ENCODE assay signal across 1 cellular context in the genomic region with DNA sequence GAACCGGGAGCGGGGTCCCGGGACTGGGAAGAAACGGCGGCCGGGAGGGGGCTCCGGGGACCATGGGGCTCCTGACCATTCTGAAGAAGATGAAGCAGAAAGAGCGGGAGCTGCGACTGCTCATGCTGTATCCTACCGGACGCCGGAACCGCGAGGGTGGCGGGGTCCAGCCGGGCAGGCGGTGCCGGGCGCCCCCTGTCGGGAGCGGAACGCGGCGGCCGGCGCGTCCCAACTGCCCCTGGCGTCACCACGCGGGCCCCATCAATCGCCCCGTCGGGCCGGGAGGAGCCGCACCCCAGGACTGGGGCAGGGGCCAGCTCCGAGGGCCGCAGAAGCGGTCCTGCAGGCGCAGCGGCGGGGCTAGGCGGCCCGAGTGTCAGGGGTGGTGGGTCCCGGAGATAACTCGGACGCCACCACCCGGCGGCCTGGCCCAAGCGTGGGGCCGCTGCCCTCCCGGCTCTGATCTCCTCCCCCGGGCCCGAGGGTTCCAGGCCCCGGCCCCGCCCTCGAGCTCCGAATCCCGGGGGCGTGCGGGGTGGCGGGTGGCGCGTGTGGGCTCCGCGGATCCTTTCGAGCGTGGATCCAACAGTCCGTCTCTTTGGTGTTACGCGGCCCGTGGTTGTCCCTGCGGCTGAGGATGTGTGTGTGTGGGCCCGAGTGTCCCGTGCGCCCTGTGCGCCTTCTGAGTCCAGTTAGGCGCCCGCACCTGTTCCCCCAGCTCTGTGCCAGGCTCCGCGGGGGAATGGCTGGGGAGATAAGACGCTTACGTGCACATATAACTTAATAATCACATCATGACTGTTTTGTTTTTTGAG.
A peak's percentile ranks its signal among the peaks of the same experiment; 100 is the strongest.
TF ChIP-seq lines count a peak whose summit lies in the region.

TSS of gene ARL2 (plus strand) at position 15 of the 815 bp plus-strand sequence. CDS start at position 63, 48 bp downstream.

TF ChIP-seq in K562, 482 proteins besides CTCF, POLR2A, EP300 and RAD21 (continued from another document and continues in another):
- TF ChIP-seq, protein P1, sequence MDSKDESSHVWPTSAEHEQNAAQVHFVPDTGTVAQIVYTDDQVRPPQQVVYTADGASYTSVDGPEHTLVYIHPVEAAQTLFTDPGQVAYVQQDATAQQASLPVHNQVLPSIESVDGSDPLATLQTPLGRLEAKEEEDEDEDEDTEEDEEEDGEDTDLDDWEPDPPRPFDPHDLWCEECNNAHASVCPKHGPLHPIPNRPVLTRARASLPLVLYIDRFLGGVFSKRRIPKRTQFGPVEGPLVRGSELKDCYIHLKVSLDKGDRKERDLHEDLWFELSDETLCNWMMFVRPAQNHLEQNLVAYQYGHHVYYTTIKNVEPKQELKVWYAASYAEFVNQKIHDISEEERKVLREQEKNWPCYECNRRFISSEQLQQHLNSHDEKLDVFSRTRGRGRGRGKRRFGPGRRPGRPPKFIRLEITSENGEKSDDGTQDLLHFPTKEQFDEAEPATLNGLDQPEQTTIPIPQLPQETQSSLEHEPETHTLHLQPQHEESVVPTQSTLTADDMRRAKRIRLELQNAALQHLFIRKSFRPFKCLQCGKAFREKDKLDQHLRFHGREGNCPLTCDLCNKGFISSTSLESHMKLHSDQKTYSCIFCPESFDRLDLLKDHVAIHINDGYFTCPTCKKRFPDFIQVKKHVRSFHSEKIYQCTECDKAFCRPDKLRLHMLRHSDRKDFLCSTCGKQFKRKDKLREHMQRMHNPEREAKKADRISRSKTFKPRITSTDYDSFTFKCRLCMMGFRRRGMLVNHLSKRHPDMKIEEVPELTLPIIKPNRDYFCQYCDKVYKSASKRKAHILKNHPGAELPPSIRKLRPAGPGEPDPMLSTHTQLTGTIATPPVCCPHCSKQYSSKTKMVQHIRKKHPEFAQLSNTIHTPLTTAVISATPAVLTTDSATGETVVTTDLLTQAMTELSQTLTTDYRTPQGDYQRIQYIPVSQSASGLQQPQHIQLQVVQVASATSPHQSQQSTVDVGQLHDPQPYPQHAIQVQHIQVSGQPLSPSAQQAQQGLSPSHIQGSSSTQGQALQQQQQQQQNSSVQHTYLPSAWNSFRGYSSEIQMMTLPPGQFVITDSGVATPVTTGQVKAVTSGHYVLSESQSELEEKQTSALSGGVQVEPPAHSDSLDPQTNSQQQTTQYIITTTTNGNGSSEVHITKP (IDR thresholded peaks at IDR 0.05; ENCODE audit: partially characterized antibody) = peak; percentile 98
- TF ChIP-seq CBX1 (IDR thresholded peaks at IDR 0.05; ENCODE audit: low read depth) (peak; percentile 27), ZNF282 (CRISPR knock-in tag; IDR thresholded peaks at IDR 0.05) (peak; percentile 70; the same call in 1 of the 2 replicates), ETV6 (IDR thresholded peaks at IDR 0.05; ENCODE audit: borderline replicate concordance in 1 of 2, low read depth in 2 of 2, low read length in 1 of 2) (no peak), ETV6 (CRISPR knock-in tag; IDR thresholded peaks at IDR 0.05; ENCODE audit: borderline replicate concordance) (peak; percentile 97; the same call in 1 of the 2 replicates), ZC3H4 (CRISPR knock-in tag; IDR thresholded peaks at IDR 0.05; ENCODE audit: borderline replicate concordance) (0 out of 2 replicates have a peak, but pooled peaks have one; percentile 12), RCOR1 (IDR thresholded peaks at IDR 0.05; ENCODE audit: borderline replicate concordance in 1 of 2, low read depth in 2 of 2, low read length in 2 of 2) (peak in 1 of 2 experiments; percentile 59; a peak in 2 of 4 replicates), ZBTB33 (CRISPR knock-in tag; IDR thresholded peaks at IDR 0.05) (peak; percentile 79), FOXK2 (conservative IDR thresholded peaks at IDR 0.05 in 1 of 2, IDR thresholded peaks at IDR 0.05 in 1 of 2; ENCODE audit: low read depth in 2 of 2) (peak in 1 of 2 experiments; percentile 81; a peak in 2 of 4 replicates), SRSF1 (IDR thresholded peaks at IDR 0.05; ENCODE audit: low read depth, low read length) (0 out of 2 replicates have a peak, but pooled peaks have one; percentile 27), MEF2A (IDR thresholded peaks at IDR 0.05; ENCODE audit: control insufficient read depth, low read depth, low read length) (no peak), ZNF436 (CRISPR knock-in tag; IDR thresholded peaks at IDR 0.05) (no peak), MIER1 (IDR thresholded peaks at IDR 0.05; ENCODE audit: low read depth) (no peak), MGA (IDR thresholded peaks at IDR 0.05) (peak; percentile 87), SNIP1 (IDR thresholded peaks at IDR 0.05; ENCODE audit: low read depth) (no peak), HDAC2 (IDR thresholded peaks at IDR 0.05) (0 out of 2 replicates have a peak, but pooled peaks have one; percentile 2), NR4A1 (CRISPR knock-in tag; IDR thresholded peaks at IDR 0.05) (peak; percentile 89; the same call in 1 of the 2 replicates), NR4A1 (tag; IDR thresholded peaks at IDR 0.05) (0 out of 2 replicates have a peak, but pooled peaks have one; percentile 10), ZNF445 (CRISPR knock-in tag; IDR thresholded peaks at IDR 0.05; ENCODE audit: low read depth) (no peak), SIN3B (IDR thresholded peaks at IDR 0.05; ENCODE audit: low read depth) (peak; percentile 77), FOXM1 (IDR thresholded peaks at IDR 0.05; ENCODE audit: low read depth) (no peak), FOXM1 (CRISPR knock-in tag; IDR thresholded peaks at IDR 0.05; ENCODE audit: low read depth) (0 out of 2 replicates have a peak, but pooled peaks have one; percentile 44), ELK1 (CRISPR knock-in tag; IDR thresholded peaks at IDR 0.05) (0 out of 2 replicates have a peak, but pooled peaks have one; percentile 63), ZBED1 (IDR thresholded peaks at IDR 0.05) (peak; percentile 15; the same call in 1 of the 2 replicates), JUN (IDR thresholded peaks at IDR 0.05; ENCODE audit: borderline replicate concordance, low read depth, low read length) (peak; percentile 11; the same call in 1 of the 2 replicates), JUN (CRISPR knock-in tag; IDR thresholded peaks at IDR 0.05; ENCODE audit: borderline replicate concordance) (peak; percentile 81; the same call in 1 of the 2 replicates), ID3 (CRISPR knock-in tag; IDR thresholded peaks at IDR 0.05) (no peak), ID3 (tag; IDR thresholded peaks at IDR 0.05) (0 out of 2 replicates have a peak, but pooled peaks have one; percentile 34), FOXA3 (CRISPR knock-in tag; conservative IDR thresholded peaks at IDR 0.05 in 1 of 2, IDR thresholded peaks at IDR 0.05 in 1 of 2) (peak in 1 of 2 experiments; percentile 86; a peak in 2 of 4 replicates), SP1 (CRISPR knock-in tag; IDR thresholded peaks at IDR 0.05) (peak; percentile 39; the same call in 1 of the 2 replicates), ZBTB43 (CRISPR knock-in tag; IDR thresholded peaks at IDR 0.05) (0 out of 2 replicates have a peak, but pooled peaks have one; percentile 76), EP400 (IDR thresholded peaks at IDR 0.05) (peak; percentile 93), SRSF9 (IDR thresholded peaks at IDR 0.05; ENCODE audit: borderline replicate concordance, low read depth, low read length) (no peak)
